ENCODE assay signal across 19 cellular contexts in the genomic region with DNA sequence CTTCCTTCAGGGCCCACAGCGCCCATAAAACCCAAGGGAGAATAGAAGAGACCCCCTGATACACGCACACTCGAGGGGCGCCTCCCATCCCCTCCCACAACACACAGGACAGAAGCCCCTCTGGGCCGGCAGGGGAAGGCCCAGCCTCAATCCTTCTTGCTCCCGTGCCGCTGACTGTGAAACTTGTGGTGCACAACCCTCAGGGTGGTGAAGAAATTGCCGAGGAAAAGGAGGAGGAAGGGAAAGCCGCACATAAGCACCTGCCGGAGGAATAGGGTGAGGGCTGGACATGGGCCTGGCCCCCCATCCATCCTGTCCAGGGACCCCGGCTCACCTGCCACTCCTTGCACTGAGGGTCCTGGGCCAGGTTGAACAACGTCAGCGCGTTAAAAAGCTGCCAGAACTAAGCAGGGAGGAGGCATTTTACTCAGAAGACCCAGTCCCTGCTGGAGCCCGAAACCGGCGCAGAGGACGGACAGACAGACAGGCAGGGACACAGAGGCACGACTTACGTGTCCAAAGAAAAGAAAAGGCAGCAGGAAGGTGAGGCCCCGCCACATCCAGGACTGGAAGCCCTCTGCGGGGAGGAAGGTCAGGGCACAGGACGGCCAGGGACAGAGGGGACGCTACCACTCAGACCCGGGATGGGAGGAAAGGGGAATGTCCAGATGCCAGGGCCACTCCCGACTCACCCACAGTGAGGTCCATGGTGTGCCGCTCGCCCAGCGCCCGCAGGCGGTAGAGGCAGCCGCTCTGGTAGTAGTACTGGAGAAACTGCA. TPM values are rescaled to one million over a fixed set of nuclear protein-coding genes. Genes with fewer than 3 reads are reported as not detected.
DNase-seq lines count a peak whose midpoint lies in the region; ATAC-seq, FAIRE-seq and TF ChIP-seq lines count a peak whose summit lies in the region.
"Had no signal": no experiment of that assay in that cellular context is flagged by ENCODE, and none has a peak within 500 bp of the region (broad histone marks: within the 10 kb centered on the region; RNA-seq: fewer than 3 reads in every experiment).

No MANE protein-coding gene starts in this region.

- peak; percentile 16; the same call in 1 of the 2 replicates for TF ChIP-seq POLR2A in GM12878 (IDR thresholded peaks at IDR 0.05; ENCODE audit: low read depth, low read length)
- TF ChIP-seq POLR2A in right lobe of liver (IDR thresholded peaks at IDR 0.05), result no peak

- TF ChIP-seq RAD21 in GM12878 (IDR thresholded peaks at IDR 0.05; ENCODE audit: insufficient read depth, low read depth, low read length), result no peak

- FAIRE-seq in GM12878 (lab: Jason Lieb, UNC), result no peak
- FAIRE-seq in urothelium cell line (lab: Jason Lieb, UNC), result no peak
- FAIRE-seq: GM12891, islet of Langerhans had no signal

- intact Hi-C loops in cardiac septum (cut with DNase I), result no loop called here
- intact Hi-C loops in GM12878 (cut with micrococcal nuclease; ENCODE audit: unreplicated experiment), result no loop called here
- intact Hi-C loops in right lobe of liver (cut with DNase I), result no loop called here

- no peak overlapping the region for H3K4me2 ChIP-seq in GM12878 (ENCODE audit: control insufficient read depth, insufficient read depth)
- H3K4me2 ChIP-seq: KMS-11 had no signal

- peaks cover 18% of the 10 kb centered on the region for H3K4me1 ChIP-seq in cardiac muscle cell (ENCODE audit: low read depth)
- H3K4me1 ChIP-seq in GM12878 (ENCODE audit: control insufficient read depth, insufficient read depth, low read length), result no peaks in the 10 kb centered on the region; the same call in 1 of the 2 replicates
- H3K4me1 ChIP-seq in right lobe of liver, result peaks cover 0 to 28% (median 8%) of the 10 kb centered on the region in 4 donors
- peaks cover 24% of the 10 kb centered on the region for H3K4me1 ChIP-seq in stomach smooth muscle (ENCODE audit: control insufficient read depth, insufficient read depth, low read length)

- TF ChIP-seq CTCF in cardiac muscle cell (IDR thresholded peaks at IDR 0.05; ENCODE audit: low read depth, low read length) (no peak), GM12878 (IDR thresholded peaks at IDR 0.05 in 2 of 3, conservative IDR thresholded peaks at IDR 0.05 in 1 of 3; ENCODE audit: control insufficient read depth in 2 of 3, extremely low read depth in 1 of 3, insufficient read depth in 1 of 3, low read depth in 3 of 3, low read length in 3 of 3) (no peak), right lobe of liver (IDR thresholded peaks at IDR 0.05) (no peak)

- peak overlapping the region; percentile 50 for H3K27ac ChIP-seq in cardiac muscle cell
- no peak overlapping the region for H3K27ac ChIP-seq in GM12878 (ENCODE audit: control insufficient read depth, insufficient read depth)
- H3K27ac ChIP-seq in right lobe of liver, result peak overlapping the region in 2 of 3 donors; percentile 47 to 62
- peak overlapping the region; percentile 31 for H3K27ac ChIP-seq in stomach smooth muscle (ENCODE audit: low read length)
- H3K27ac ChIP-seq: KMS-11 had no signal

- no peak for ATAC-seq in GM12878
- peak in 3 of 4 donors; percentile 0 to 4 (median 2) for ATAC-seq in right lobe of liver

- POLR2A ChIA-PET in GM12878 (lab: Charles Lee), result no interaction called here

- H3K9ac ChIP-seq in GM12878 (ENCODE audit: control insufficient read depth, insufficient read depth, low read length), result no peak overlapping the region
- no peak overlapping the region for H3K9ac ChIP-seq in stomach smooth muscle (ENCODE audit: low read length in 2 of 2)
- H3K9ac ChIP-seq: KMS-11 had no signal

- H3K27me3 ChIP-seq in cardiac muscle cell (no peaks in the 10 kb centered on the region), GM12878 (replicated peaks in 1 of 2; ENCODE audit: control insufficient read depth in 2 of 2, insufficient read depth in 2 of 2, low read length in 1 of 2) (no peaks in the 10 kb centered on the region), right lobe of liver (no peaks in the 10 kb centered on the region), stomach smooth muscle (ENCODE audit: control insufficient read depth in 1 of 2, insufficient read depth in 2 of 2, low read length in 2 of 2) (no peaks in the 10 kb centered on the region)
- H3K27me3 ChIP-seq: ascending aorta, testis had no signal

- no peak for TF ChIP-seq EP300 in GM12878 (IDR thresholded peaks at IDR 0.05; ENCODE audit: borderline replicate concordance in 1 of 2, control insufficient read depth in 1 of 2, low read depth in 2 of 2, low read length in 2 of 2)

- RAD21 ChIA-PET in GM12878 (lab: Charles Lee; ENCODE audit: unreplicated experiment), result no interaction called here

- no peaks in the 10 kb centered on the region for H3K9me3 ChIP-seq in cardiac muscle cell (ENCODE audit: low read depth)
- H3K9me3 ChIP-seq in GM12878 (replicated peaks; ENCODE audit: control insufficient read depth, insufficient read depth, low read length), result no peaks in the 10 kb centered on the region
- H3K9me3 ChIP-seq in right lobe of liver, result no peaks in the 10 kb centered on the region
- H3K9me3 ChIP-seq in stomach smooth muscle (ENCODE audit: control insufficient read depth in 2 of 2, low read length in 2 of 2), result no peaks in the 10 kb centered on the region
- H3K9me3 ChIP-seq: ascending aorta, testis had no signal

- CTCF ChIA-PET in GM12878 (lab: Yijun Ruan, JAX), result no interaction called here

- no peak for DNase-seq in cardiac muscle cell (ENCODE audit: low read depth in 1 of 2, low spot score in 1 of 2)
- no peak for DNase-seq in cardiac septum (ENCODE audit: low spot score)
- DNase-seq in GM12878 (ENCODE audit: low read depth, low spot score), result no peak
- DNase-seq in right lobe of liver, result peak; percentile 41 to 69 (median 64)
- no peak for DNase-seq in foreskin melanocyte
- DNase-seq in urothelium cell line (ENCODE audit: low spot score), result no peak
- DNase-seq in stimulated activated CD4-positive, alpha-beta T cell treated with anti-CD3 and anti-CD28 coated beads, Interleukin-2, amount 100 ng/mL, for 24 hours, result no peak
- DNase-seq: activated naive CD4-positive, alpha-beta T cell treated with anti-CD3 and anti-CD28 coated beads, Interleukin-2, amount 10 ng/mL, durations not matched to agents 7 days and 5 days; CD4-positive, CD25-positive, alpha-beta regulatory T cell; mesenchymal stem cell; NCI-H2029; NCI-H446 treated with DMSO at 0.1 percent for 48 hours; RPMI8226; testis had no signal

- H4K20me1 ChIP-seq in GM12878 (ENCODE audit: control insufficient read depth, insufficient read depth), result no peaks in the 10 kb centered on the region

- no peaks in the 10 kb centered on the region for H3K79me2 ChIP-seq in GM12878 (ENCODE audit: control insufficient read depth, insufficient read depth, low read length)

- H3K36me3 ChIP-seq in cardiac muscle cell (no peaks in the 10 kb centered on the region), GM12878 (ENCODE audit: control insufficient read depth in 2 of 2, insufficient read depth in 2 of 2, low read length in 1 of 2) (peaks cover 3 to 15% of the 10 kb centered on the region in 2 experiments; a peak in 3 of 4 replicates), right lobe of liver (peaks cover 0 to 57% (median 32%) of the 10 kb centered on the region in 4 donors), stomach smooth muscle (ENCODE audit: control insufficient read depth in 2 of 2, insufficient read depth in 2 of 2, low read length in 2 of 2) (peaks cover 14 to 20% of the 10 kb centered on the region in 2 donors)

- H3K4me3 ChIP-seq in cardiac muscle cell (no peak overlapping the region), GM12878 (no peak overlapping the region), right lobe of liver (no peak overlapping the region), stomach smooth muscle (ENCODE audit: low read length in 2 of 2) (no peak overlapping the region)
- H3K4me3 ChIP-seq: ascending aorta, testis had no signal

- SMC1A ChIA-PET in GM12878 (lab: Charles Lee; ENCODE audit: uncharacterized antibody, unreplicated experiment), result no interaction called here

- in situ Hi-C loops in GM12878 (cut with MboI), result no loop called here

- no peak overlapping the region for H2AFZ ChIP-seq in GM12878 (ENCODE audit: control insufficient read depth, low read depth, low read length)

- TSS peak; percentile 36 for BruUV-seq in GM12878 (replicated peaks; lab: Mats Ljungman, UMichigan)

- WGBS in GM12878 (ENCODE audit: insufficient coverage, insufficient replicate concordance, low lambda C conversion rate, missing lambda C conversion rate), result 90% methylated on average over 28 of the region's 32 CpGs
- WGBS in right lobe of liver (ENCODE audit: insufficient coverage, low coverage, low lambda C conversion rate, missing lambda C conversion rate), result 80% methylated on average over 4 of the region's 32 CpGs

TF ChIP-seq in GM12878, 131 proteins besides CTCF, POLR2A, EP300 and RAD21 (continues in another document):
- TF ChIP-seq SMC3 (IDR thresholded peaks at IDR 0.05; ENCODE audit: borderline replicate concordance, low read length) (no peak), RUNX3 (IDR thresholded peaks at IDR 0.05; ENCODE audit: low read length) (no peak)

RNA-seq across cellular contexts. Expression of gene TMEM120A, which starts 7.2 kb away (rescaled TPM):
- total RNA-seq in cardiac muscle cell (20.0 and 24.6 TPM in 2 replicates), cardiac septum (138 TPM), GM12878 (2014; rRNA removed) (11.7 and 12.7 TPM in 2 replicates), GM12878 (2014; rRNA removed; fragmentation: Illumina TruSeq; extraction: Trizol) (9.1 and 10.8 TPM in 2 replicates), GM12878 (2021) (18.1 and 21.2 TPM in 2 replicates), right lobe of liver (100 to 1,000 TPM in 1 of 6 experiments, 10 to 100 TPM in 5; 20.8 to 104 (median 53.1) TPM)
- polyA plus RNA-seq in cardiac muscle cell (56.9 and 69.9 TPM in 2 replicates), GM12878 (2011; rRNA removed) (65.5 and 86.6 TPM in 2 replicates), GM12878 (2014; fragmentation: Illumina TruSeq; extraction: Trizol) (17.1 and 18.7 TPM in 2 replicates), GM12878 (2014; fragmentation: Nextera tagmentation; extraction: Ambion mirVana) (1 to 10 TPM in 1 of 2 experiments, under 1 TPM in 1; 0.43 to 3.7 TPM), GM12878 (2014; rRNA removed) (26.2 and 27.6 TPM in 2 replicates), GM12878 (2016; fragmentation: Nextera tagmentation; extraction: Ambion mirVana) (10 to 100 TPM; 20.0 to 25.0 TPM)
- 42.9 and 48.9 TPM in 2 replicates for total RNA-seq in GM12878 (2013; cell fraction: nucleolus; rRNA removed)
- polyA plus RNA-seq in GM12878 (2011; ENCODE audit: low read depth), result 24.8 TPM
- 61.9 and 84.4 TPM in 2 replicates for polyA plus RNA-seq in GM12878 (2011; cell fraction: cytosol; rRNA removed)
- polyA plus RNA-seq in GM12878 (2011; cell fraction: nucleus; rRNA removed), result 108 and 137 TPM in 2 replicates
- polyA plus RNA-seq in GM12878 (2012), result 28.3 and 44.7 TPM in 2 replicates
- polyA minus RNA-seq in GM12878 (2011; rRNA and poly(A)+ RNA removed), result 139 and 147 TPM in 2 replicates
- 19.4 and 23.9 TPM in 2 replicates for polyA minus RNA-seq in GM12878 (2011; cell fraction: cytosol; rRNA and poly(A)+ RNA removed)
- polyA minus RNA-seq in GM12878 (2011; cell fraction: nucleus; rRNA and poly(A)+ RNA removed), result 21.0 and 23.5 TPM in 2 replicates

Comparison
In these comparisons a context has a peak if more than half of its experiments do, and no peak if none do; other contexts are left out.
1. DNase-seq: peak in right lobe of liver (3 of 3); none in cardiac muscle cell (0 of 2), cardiac septum (single experiment), GM12878 (single experiment), foreskin melanocyte (single experiment), urothelium cell line (single experiment) and stimulated activated CD4-positive, alpha-beta T cell treated with anti-CD3 and anti-CD28 coated beads, Interleukin-2, amount 100 ng/mL, for 24 hours (0 of 2).